ENCODE assay signal across 33 cellular contexts in the genomic region with DNA sequence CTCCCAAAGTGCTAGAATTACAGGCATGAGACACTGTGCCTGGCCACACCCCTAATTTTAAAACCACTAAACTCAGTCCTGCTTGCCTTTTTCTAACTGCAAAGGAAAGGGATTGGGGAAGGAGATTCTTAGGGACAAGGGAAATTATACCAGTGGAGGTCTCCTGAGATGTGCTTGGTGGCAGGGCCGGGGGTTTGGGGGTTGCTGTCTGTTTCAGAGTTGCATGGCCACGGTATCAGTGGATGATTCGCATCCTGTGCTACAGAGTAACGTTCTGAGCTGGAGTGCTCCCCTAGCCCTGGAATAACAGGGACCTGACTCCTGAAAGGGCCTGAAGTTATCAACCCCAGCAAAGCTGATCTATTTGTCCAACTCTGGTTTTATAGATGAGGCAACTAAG. TPM values are rescaled to one million over a fixed set of nuclear protein-coding genes. Genes with fewer than 3 reads are reported as not detected.
"Had no signal": no experiment of that assay in that cellular context is flagged by ENCODE, and none has a peak within 500 bp of the region (broad histone marks: within the 10 kb centered on the region; RNA-seq: fewer than 3 reads in every experiment).

No MANE protein-coding gene starts in this region.

- H2AFZ ChIP-seq: PC-9 had no signal

- DNase-seq: activated B cell treated with CpG ODN at 0.5 μM for 24 hours; activated CD4-positive, alpha-beta memory T cell treated with anti-CD3 and anti-CD28 coated beads for 36 hours; activated CD4-positive, alpha-beta T cell treated with anti-CD3 and anti-CD28 coated beads for 4 hours; activated CD4-positive, alpha-beta T cell treated with anti-CD3 and anti-CD28 coated beads, Interleukin-2, amount 50 U/mL, for 1 hour; activated CD4-positive, CD25-positive, alpha-beta regulatory T cell treated with anti-CD3 and anti-CD28 coated beads, Interleukin-2, amount 50 U/mL, for 72 hours; activated CD8-positive, alpha-beta memory T cell treated with anti-CD3 and anti-CD28 coated beads, Interleukin-2, amount 50 U/mL, for 4 hours; activated effector memory CD4-positive, alpha-beta T cell treated with Interleukin-2 at 50 U/mL for 16 hours; activated naive CD4-positive, alpha-beta T cell treated with anti-CD3 and anti-CD28 coated beads, Interleukin-2, amount 10 ng/mL, durations not matched to agents 7 days and 5 days; activated naive CD8-positive, alpha-beta T cell treated with anti-CD3 and anti-CD28 coated beads, Interleukin-2, amount 50 U/mL, for 24 hours; activated T-cell treated with anti-CD3 and anti-CD28 coated beads for 4 hours; activated T-cell treated with anti-CD3 and anti-CD28 coated beads, Interleukin-2, amount 50 U/mL, for 4 hours; anterior cingulate cortex; central memory CD4-positive, alpha-beta T cell; MM.1S; MV-4-11; NCI-H1092; NCI-H1436 treated with DMSO at 0.1 percent for 48 hours; NCI-H1694 treated with DMSO at 0.1 percent for 48 hours; NCI-H2029; NCI-H524 treated with DMSO at 0.1 percent for 48 hours; PC-9; Right ventricle myocardium superior; SW 1271; T-helper 1 cell; T-helper 2 cell; T-helper 9 cell had no signal

- H3K4me3 ChIP-seq: PC-9 had no signal

- FAIRE-seq: RCC 7860 had no signal

- H3K4me1 Mint-ChIP-seq: activated B cell treated with CpG ODN at 0.5 μM for 24 hours; activated naive CD4-positive, alpha-beta T cell treated with anti-CD3 and anti-CD28 coated beads, Interleukin-2, amount 10 ng/mL, durations not matched to agents 7 days and 5 days; activated naive CD8-positive, alpha-beta T cell treated with anti-CD3 and anti-CD28 coated beads, Interleukin-2, amount 50 U/mL, for 24 hours had no signal

- H3K9me3 Mint-ChIP-seq: activated B cell treated with CpG ODN at 0.5 μM for 24 hours; activated CD4-positive, alpha-beta memory T cell treated with anti-CD3 and anti-CD28 coated beads for 36 hours; activated naive CD4-positive, alpha-beta T cell treated with anti-CD3 and anti-CD28 coated beads, Interleukin-2, amount 10 ng/mL, durations not matched to agents 7 days and 5 days; activated naive CD8-positive, alpha-beta T cell treated with anti-CD3 and anti-CD28 coated beads, Interleukin-2, amount 50 U/mL, for 24 hours; activated T-cell treated with anti-CD3 and anti-CD28 coated beads, Interleukin-2, amount 50 U/mL, for 4 hours; activated T-helper 1 cell treated with anti-CD3 and anti-CD28 coated beads, Interleukin-12 subunit alpha, Interleukin-12 subunit beta, Interleukin-2, Interleukin-4 antibody, amounts not matched to agents 30 ng/mL and 10 ng/mL and 1 ng/mL, durations not matched to agents 14 hours and 24 hours and 36 hours had no signal

- H3K4me2 ChIP-seq: PC-9 had no signal

- H3K27ac ChIP-seq: PC-9 had no signal

- H3K36me3 Mint-ChIP-seq: activated CD4-positive, alpha-beta memory T cell treated with anti-CD3 and anti-CD28 coated beads for 36 hours; activated naive CD8-positive, alpha-beta T cell had no signal

- H3K27me3 Mint-ChIP-seq: activated CD4-positive, alpha-beta memory T cell treated with anti-CD3 and anti-CD28 coated beads for 36 hours; activated naive CD8-positive, alpha-beta T cell had no signal

- ATAC-seq: activated naive CD8-positive, alpha-beta T cell treated with anti-CD3 and anti-CD28 coated beads, Interleukin-2, amount 50 U/mL, for 24 hours; activated T-cell treated with anti-CD3 and anti-CD28 coated beads, Interleukin-2, amount 50 U/mL, for 4 hours had no signal

- H3K27ac Mint-ChIP-seq: activated B cell treated with CpG ODN at 0.5 μM for 24 hours; activated CD4-positive, alpha-beta memory T cell treated with anti-CD3 and anti-CD28 coated beads for 36 hours; activated naive CD4-positive, alpha-beta T cell treated with anti-CD3 and anti-CD28 coated beads, Interleukin-2, amount 10 ng/mL, durations not matched to agents 7 days and 5 days; activated naive CD8-positive, alpha-beta T cell; activated naive CD8-positive, alpha-beta T cell treated with anti-CD3 and anti-CD28 coated beads, Interleukin-2, amount 50 U/mL, for 24 hours; activated T-helper 1 cell treated with anti-CD3 and anti-CD28 coated beads, Interleukin-12 subunit alpha, Interleukin-12 subunit beta, Interleukin-2, Interleukin-4 antibody, amounts not matched to agents 30 ng/mL and 10 ng/mL and 1 ng/mL, durations not matched to agents 14 hours and 24 hours and 36 hours had no signal

- H3K4me3 Mint-ChIP-seq: activated B cell treated with CpG ODN at 0.5 μM for 24 hours; activated CD4-positive, alpha-beta memory T cell treated with anti-CD3 and anti-CD28 coated beads for 36 hours; activated naive CD4-positive, alpha-beta T cell treated with anti-CD3 and anti-CD28 coated beads, Interleukin-2, amount 10 ng/mL, durations not matched to agents 7 days and 5 days; activated naive CD8-positive, alpha-beta T cell; activated naive CD8-positive, alpha-beta T cell treated with anti-CD3 and anti-CD28 coated beads, Interleukin-2, amount 50 U/mL, for 24 hours; activated T-cell treated with anti-CD3 and anti-CD28 coated beads, Interleukin-2, amount 50 U/mL, for 4 hours; activated T-helper 1 cell treated with anti-CD3 and anti-CD28 coated beads, Interleukin-12 subunit alpha, Interleukin-12 subunit beta, Interleukin-2, Interleukin-4 antibody, amounts not matched to agents 30 ng/mL and 10 ng/mL and 1 ng/mL, durations not matched to agents 14 hours and 24 hours and 36 hours; brain had no signal

RNA-seq across cellular contexts. Expression of a gene that starts 0.8 kb away (rescaled TPM):
- total RNA-seq: activated T-cell treated with anti-CD3 and anti-CD28 coated beads, Interleukin-2, amount 50 U/mL, for 4 hours; activated T-helper 1 cell treated with anti-CD3 and anti-CD28 coated beads, Interleukin-12 subunit alpha, Interleukin-12 subunit beta, Interleukin-2, Interleukin-4 antibody, amounts not matched to agents 30 ng/mL and 10 ng/mL and 1 ng/mL, durations not matched to agents 14 hours and 24 hours and 36 hours; cerebellum; LHCN-M2; NCI-H460; Right ventricle myocardium superior had no signal

RNA-seq across cellular contexts. Expression of a gene that starts 35.4 kb away (rescaled TPM):
- total RNA-seq: activated T-cell treated with anti-CD3 and anti-CD28 coated beads, Interleukin-2, amount 50 U/mL, for 4 hours; activated T-helper 1 cell treated with anti-CD3 and anti-CD28 coated beads, Interleukin-12 subunit alpha, Interleukin-12 subunit beta, Interleukin-2, Interleukin-4 antibody, amounts not matched to agents 30 ng/mL and 10 ng/mL and 1 ng/mL, durations not matched to agents 14 hours and 24 hours and 36 hours; cerebellum; LHCN-M2; NCI-H460; Right ventricle myocardium superior had no signal
